Comparison of ENCODE assay signal across 25 cellular contexts in the genomic region with DNA sequence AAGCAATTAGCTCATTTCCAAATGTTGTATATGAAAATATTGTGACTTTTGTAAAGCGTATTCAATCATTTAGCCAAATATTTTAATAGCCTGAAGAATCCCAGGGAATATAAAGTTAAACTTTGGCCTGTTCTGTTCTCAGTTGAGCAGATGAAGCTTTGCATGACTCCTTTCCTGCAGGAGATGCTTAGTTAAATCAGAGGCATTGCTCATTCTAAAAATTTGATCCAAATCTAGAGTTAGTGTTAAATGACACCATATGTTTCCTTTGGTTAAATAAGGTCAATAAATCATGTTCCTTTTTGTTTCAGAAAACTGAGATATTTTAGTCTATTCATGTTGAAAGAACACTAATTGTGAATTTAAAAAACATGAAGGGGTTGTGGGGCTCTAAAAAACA. TPM values are rescaled to one million over a fixed set of nuclear protein-coding genes. Genes with fewer than 3 reads are reported as not detected.
DNase-seq lines count a peak whose midpoint lies in the region; ATAC-seq and TF ChIP-seq lines count a peak whose summit lies in the region.
"Had no signal": no experiment of that assay in that cellular context is flagged by ENCODE, and none has a peak within 500 bp of the region (broad histone marks: within the 10 kb centered on the region; RNA-seq: fewer than 3 reads in every experiment).

No MANE protein-coding gene starts in this region.

- H2AFZ ChIP-seq in mammary epithelial cell (ENCODE audit: low read depth, low read length) = no peak overlapping the region
- H2AFZ ChIP-seq: GM23338 had no signal

- H3K27ac ChIP-seq in mammary epithelial cell (ENCODE audit: insufficient read depth, low read depth, low read length) = no peak overlapping the region
- H3K27ac ChIP-seq: 22Rv1, C4-2B, Peyer's patch had no signal

- no peaks in the 10 kb centered on the region for H3K79me2 ChIP-seq in mammary epithelial cell (ENCODE audit: insufficient read depth, low read length)

- no peak for TF ChIP-seq CTCF in MCF 10A (IDR thresholded peaks at IDR 0.05; ENCODE audit: unreplicated experiment)
- no peak for TF ChIP-seq CTCF in mammary epithelial cell (conservative IDR thresholded peaks at IDR 0.05 in 1 of 2, IDR thresholded peaks at IDR 0.05 in 1 of 2; ENCODE audit: extremely low read depth in 1 of 2, insufficient read depth in 1 of 2, low read depth in 1 of 2, low read length in 2 of 2)
- TF ChIP-seq CTCF in fibroblast of the aortic adventitia (IDR thresholded peaks at IDR 0.05; ENCODE audit: insufficient read depth, low read length) = no peak

- peaks cover 37% of the 10 kb centered on the region for H3K4me1 ChIP-seq in mammary epithelial cell (ENCODE audit: insufficient read depth, low read length)

- H3K4me1 Mint-ChIP-seq in MCF 10A (ENCODE audit: insufficient read depth, unreplicated experiment) = peaks cover 23% of the 10 kb centered on the region

- no peaks in the 10 kb centered on the region for H3K27me3 ChIP-seq in mammary epithelial cell (ENCODE audit: insufficient read depth, low read length)
- H3K27me3 ChIP-seq: Peyer's patch had no signal

- no peaks in the 10 kb centered on the region for H3K27me3 Mint-ChIP-seq in MCF 10A (ENCODE audit: insufficient read depth, unreplicated experiment)

- H3K4me3 ChIP-seq in mammary epithelial cell (replicated peaks in 1 of 3; ENCODE audit: insufficient read depth in 1 of 3, low read depth in 2 of 3, low read length in 3 of 3) (no peak overlapping the region), fibroblast of the aortic adventitia (ENCODE audit: low read depth, low read length) (no peak overlapping the region)
- H3K4me3 ChIP-seq: GM23338, Peyer's patch had no signal

- peak overlapping the region; percentile 59 for H3K27ac Mint-ChIP-seq in MCF 10A (ENCODE audit: low read depth, unreplicated experiment)
- H3K27ac Mint-ChIP-seq: GM23338, IgD-negative memory B cell had no signal

- no peaks in the 10 kb centered on the region for H3K9me3 Mint-ChIP-seq in MCF 10A (ENCODE audit: unreplicated experiment)
- H3K9me3 Mint-ChIP-seq: CD8-positive, alpha-beta memory T cell; GM23338; IgD-negative memory B cell had no signal

- WGBS in mammary epithelial cell (ENCODE audit: low coverage, missing lambda C conversion rate) = 95% methylated on average over 1 of the region's 1 CpG

- CTCF ChIA-PET in MCF 10A (lab: Yijun Ruan, JAX) (interaction anchor here (0.6 to 1.0 kb wide), 2 partner anchors 39 to 405 kb away, joined by 3 read pairs; no protein-coding TSS in a partner anchor), mammary epithelial cell (lab: Charles Lee; ENCODE audit: low non-redundant PET) (no interaction called here)

- no peaks in the 10 kb centered on the region for H3K9me3 ChIP-seq in mammary epithelial cell (replicated peaks; ENCODE audit: insufficient read depth, low read length)
- H3K9me3 ChIP-seq: Peyer's patch had no signal

- ATAC-seq in SK-N-SH treated with all-trans-retinoic acid at 6 μM for 48 hours = 0 out of 3 replicates have a peak, but pooled peaks have one; percentile 10
- ATAC-seq in left lobe of liver = no peak
- ATAC-seq in GM18498 (IDR thresholded peaks at IDR 0.05; ENCODE audit: unreplicated experiment) = no peak
- ATAC-seq: GM23338 had no signal

- dilution Hi-C loops in mammary epithelial cell (cut with HindIII; ENCODE audit: low sequenced_read_pairs) = loop anchor here (5.0 kb wide), 1 partner anchor 89 kb away; no protein-coding TSS in a partner anchor

- BruUV-seq in MCF 10A (replicated peaks; lab: Mats Ljungman, UMichigan) (no TSS peak), mammary epithelial cell (replicated peaks; lab: Mats Ljungman, UMichigan) (no TSS peak)

- H4K20me1 ChIP-seq in mammary epithelial cell (ENCODE audit: insufficient read depth, low read length) = no peaks in the 10 kb centered on the region

- H3K9ac ChIP-seq in mammary epithelial cell (ENCODE audit: insufficient read depth, low read length) = no peak overlapping the region

- intact Hi-C loops in MCF 10A (cut with micrococcal nuclease) (loop anchor here (5.0 kb wide), 1 partner anchor 39 kb away; no protein-coding TSS in a partner anchor), mammary epithelial cell (cut with micrococcal nuclease) (loop anchor here (2.0 kb wide), 1 partner anchor 39 kb away; no protein-coding TSS in a partner anchor)

- POLR2A ChIA-PET in MCF 10A (lab: Yijun Ruan, JAX) = interaction anchor here (0.7 to 5.8 kb wide), 4 partner anchors 10 to 152 kb away, joined by 3 to 155 read pairs (median 3); no protein-coding TSS in a partner anchor

- no peak for DNase-seq in MCF 10A (ENCODE audit: unreplicated experiment)
- DNase-seq in mammary epithelial cell = no peak
- peak; percentile 46 for DNase-seq in fibroblast of the aortic adventitia (ENCODE audit: low read depth)
- DNase-seq in stimulated activated CD4-positive, alpha-beta T cell treated with anti-CD3 and anti-CD28 coated beads, Interleukin-2, amount 100 ng/mL, for 24 hours = no peak
- no peak for DNase-seq in left lobe of liver (ENCODE audit: low spot score)
- DNase-seq in amygdala (lab: John Stamatoyannopoulos, UW) = no peak
- DNase-seq: ACHN; Calu3; CD8-positive, alpha-beta memory T cell; DMS153; HCEC 1CT; NCI-H1694; NCI-H2081; NCI-H2171; NCI-H345; NCI-H524; NCI-H774; NK-92 treated with Interleukin-12 subunit alpha and Interleukin-12 subunit beta, amount 100 ng/mL, for 24 hours; Peyer's patch had no signal

- H3K36me3 Mint-ChIP-seq in MCF 10A (ENCODE audit: insufficient read depth, unreplicated experiment) = no peaks in the 10 kb centered on the region
- H3K36me3 Mint-ChIP-seq: CD8-positive, alpha-beta memory T cell had no signal

- H3K4me2 ChIP-seq in mammary epithelial cell (ENCODE audit: insufficient read depth, low read depth, low read length) = no peak overlapping the region
- H3K4me2 ChIP-seq: GM23338 had no signal

- in situ Hi-C loops in mammary epithelial cell (cut with MboI; ENCODE audit: low sequenced_read_pairs in 2 of 2) = no loop called here

- H3K4me3 Mint-ChIP-seq in MCF 10A (ENCODE audit: unreplicated experiment) = no peak overlapping the region
- H3K4me3 Mint-ChIP-seq: CD8-positive, alpha-beta memory T cell; GM23338; IgD-negative memory B cell had no signal

- no peaks in the 10 kb centered on the region for H3K36me3 ChIP-seq in mammary epithelial cell (ENCODE audit: insufficient read depth, low read length)
- H3K36me3 ChIP-seq: Peyer's patch had no signal

TF ChIP-seq in SK-N-SH treated with all-trans-retinoic acid at 6 μM for 48 hours, 23 proteins besides CTCF, POLR2A, EP300 and RAD21:
- TF ChIP-seq SNAI2 (CRISPR knock-in tag; IDR thresholded peaks at IDR 0.05) (no peak), OSR1 (CRISPR knock-in tag; IDR thresholded peaks at IDR 0.05) (no peak), PPARA (CRISPR knock-in tag; IDR thresholded peaks at IDR 0.05; ENCODE audit: borderline replicate concordance) (no peak), RARB (CRISPR knock-in tag; IDR thresholded peaks at IDR 0.05) (no peak), ESRRG (CRISPR knock-in tag; IDR thresholded peaks at IDR 0.05) (no peak), BACH2 (CRISPR knock-in tag; IDR thresholded peaks at IDR 0.05; ENCODE audit: borderline replicate concordance) (no peak), TCF4 (CRISPR knock-in tag; IDR thresholded peaks at IDR 0.05; ENCODE audit: borderline replicate concordance) (no peak)
- TF ChIP-seq, protein P1, sequence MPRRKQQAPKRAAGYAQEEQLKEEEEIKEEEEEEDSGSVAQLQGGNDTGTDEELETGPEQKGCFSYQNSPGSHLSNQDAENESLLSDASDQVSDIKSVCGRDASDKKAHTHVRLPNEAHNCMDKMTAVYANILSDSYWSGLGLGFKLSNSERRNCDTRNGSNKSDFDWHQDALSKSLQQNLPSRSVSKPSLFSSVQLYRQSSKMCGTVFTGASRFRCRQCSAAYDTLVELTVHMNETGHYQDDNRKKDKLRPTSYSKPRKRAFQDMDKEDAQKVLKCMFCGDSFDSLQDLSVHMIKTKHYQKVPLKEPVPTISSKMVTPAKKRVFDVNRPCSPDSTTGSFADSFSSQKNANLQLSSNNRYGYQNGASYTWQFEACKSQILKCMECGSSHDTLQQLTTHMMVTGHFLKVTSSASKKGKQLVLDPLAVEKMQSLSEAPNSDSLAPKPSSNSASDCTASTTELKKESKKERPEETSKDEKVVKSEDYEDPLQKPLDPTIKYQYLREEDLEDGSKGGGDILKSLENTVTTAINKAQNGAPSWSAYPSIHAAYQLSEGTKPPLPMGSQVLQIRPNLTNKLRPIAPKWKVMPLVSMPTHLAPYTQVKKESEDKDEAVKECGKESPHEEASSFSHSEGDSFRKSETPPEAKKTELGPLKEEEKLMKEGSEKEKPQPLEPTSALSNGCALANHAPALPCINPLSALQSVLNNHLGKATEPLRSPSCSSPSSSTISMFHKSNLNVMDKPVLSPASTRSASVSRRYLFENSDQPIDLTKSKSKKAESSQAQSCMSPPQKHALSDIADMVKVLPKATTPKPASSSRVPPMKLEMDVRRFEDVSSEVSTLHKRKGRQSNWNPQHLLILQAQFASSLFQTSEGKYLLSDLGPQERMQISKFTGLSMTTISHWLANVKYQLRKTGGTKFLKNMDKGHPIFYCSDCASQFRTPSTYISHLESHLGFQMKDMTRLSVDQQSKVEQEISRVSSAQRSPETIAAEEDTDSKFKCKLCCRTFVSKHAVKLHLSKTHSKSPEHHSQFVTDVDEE (CRISPR knock-in tag; IDR thresholded peaks at IDR 0.05) = no peak
- TF ChIP-seq, protein P2, sequence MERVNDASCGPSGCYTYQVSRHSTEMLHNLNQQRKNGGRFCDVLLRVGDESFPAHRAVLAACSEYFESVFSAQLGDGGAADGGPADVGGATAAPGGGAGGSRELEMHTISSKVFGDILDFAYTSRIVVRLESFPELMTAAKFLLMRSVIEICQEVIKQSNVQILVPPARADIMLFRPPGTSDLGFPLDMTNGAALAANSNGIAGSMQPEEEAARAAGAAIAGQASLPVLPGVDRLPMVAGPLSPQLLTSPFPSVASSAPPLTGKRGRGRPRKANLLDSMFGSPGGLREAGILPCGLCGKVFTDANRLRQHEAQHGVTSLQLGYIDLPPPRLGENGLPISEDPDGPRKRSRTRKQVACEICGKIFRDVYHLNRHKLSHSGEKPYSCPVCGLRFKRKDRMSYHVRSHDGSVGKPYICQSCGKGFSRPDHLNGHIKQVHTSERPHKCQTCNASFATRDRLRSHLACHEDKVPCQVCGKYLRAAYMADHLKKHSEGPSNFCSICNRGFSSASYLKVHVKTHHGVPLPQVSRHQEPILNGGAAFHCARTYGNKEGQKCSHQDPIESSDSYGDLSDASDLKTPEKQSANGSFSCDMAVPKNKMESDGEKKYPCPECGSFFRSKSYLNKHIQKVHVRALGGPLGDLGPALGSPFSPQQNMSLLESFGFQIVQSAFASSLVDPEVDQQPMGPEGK (CRISPR knock-in tag; IDR thresholded peaks at IDR 0.05; ENCODE audit: borderline replicate concordance) = no peak

RNA-seq across cellular contexts. Expression of a gene that starts 51.2 kb away (rescaled TPM):
- total RNA-seq in MCF 10A (2022) (91.6 and 124 TPM in 2 replicates), mammary epithelial cell (10 to 100 TPM in 1 of 2 donors, under 1 TPM in 1; 0.83 to 17.5 TPM), fibroblast of the aortic adventitia (ENCODE audit: low replicate concordance) (0.16 and 2.4 TPM in 2 replicates), left lobe of liver (2.1 TPM)
- polyA plus RNA-seq in mammary epithelial cell = 1.00 TPM
- 1.7 TPM for polyA minus RNA-seq in mammary epithelial cell
- polyA plus RNA-seq: GM23338 had no signal
